ENCODE assay signal across 13 cellular contexts in the genomic region with DNA sequence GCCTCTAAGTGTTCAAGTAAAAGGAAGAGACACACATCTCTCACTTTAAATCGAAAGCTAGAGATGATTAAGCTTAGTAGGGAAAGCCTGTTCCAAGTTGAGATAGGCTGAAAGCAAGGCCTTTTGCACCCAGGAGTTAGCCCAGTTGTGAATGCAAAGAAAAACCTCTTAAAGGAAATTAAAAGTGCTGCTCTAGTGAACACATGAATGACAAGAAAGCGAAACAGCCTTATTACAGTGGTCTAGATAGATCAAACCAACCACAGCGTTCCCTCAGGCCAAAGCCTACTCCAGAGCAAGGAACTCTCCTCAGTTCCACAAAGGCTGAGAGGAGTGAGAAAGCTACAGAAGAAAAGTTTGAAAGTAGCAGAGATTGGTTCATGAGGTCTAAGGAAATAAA. TPM values are rescaled to one million over a fixed set of nuclear protein-coding genes. Genes with fewer than 3 reads are reported as not detected.
DNase-seq lines count a peak whose midpoint lies in the region; ATAC-seq and TF ChIP-seq lines count a peak whose summit lies in the region.
"Had no signal": no experiment of that assay in that cellular context is flagged by ENCODE, and none has a peak within 500 bp of the region (broad histone marks: within the 10 kb centered on the region; RNA-seq: fewer than 3 reads in every experiment).

No MANE protein-coding gene starts in this region.

- no peak for ATAC-seq in CD4-positive, CD25-positive, alpha-beta regulatory T cell (ENCODE audit: low read depth in 2 of 2)
- ATAC-seq in naive thymus-derived CD4-positive, alpha-beta T cell: no peak
- ATAC-seq in GM19467 (IDR thresholded peaks at IDR 0.05; ENCODE audit: unreplicated experiment) (no peak), HG02571 (IDR thresholded peaks at IDR 0.05; ENCODE audit: unreplicated experiment) (no peak)

- peaks cover 4% of the 10 kb centered on the region for H3K36me3 Mint-ChIP-seq in CD4-positive, CD25-positive, alpha-beta regulatory T cell
- H3K36me3 Mint-ChIP-seq in activated naive CD8-positive, alpha-beta T cell: peaks cover 3% of the 10 kb centered on the region
- peaks cover 0 to 6% (median 2%) of the 10 kb centered on the region in 5 donors for H3K36me3 Mint-ChIP-seq in naive thymus-derived CD4-positive, alpha-beta T cell

- H3K27ac Mint-ChIP-seq in CD4-positive, CD25-positive, alpha-beta regulatory T cell: peak overlapping the region in 2 of 3 donors; percentile 30 to 56
- no peak overlapping the region for H3K27ac Mint-ChIP-seq in activated naive CD8-positive, alpha-beta T cell
- H3K27ac Mint-ChIP-seq in naive thymus-derived CD4-positive, alpha-beta T cell: peak overlapping the region; percentile 38 to 90 (median 75)
- H3K27ac Mint-ChIP-seq: activated naive CD4-positive, alpha-beta T cell treated with anti-CD3 and anti-CD28 coated beads for 36 hours had no signal

- intact Hi-C loops in naive thymus-derived CD4-positive, alpha-beta T cell (cut with micrococcal nuclease): loop anchor here in 1 of 2 donors (10.0 kb wide), 1 partner anchor 786 kb away; no protein-coding TSS in a partner anchor
- intact Hi-C loops in left ventricle myocardium inferior (cut with micrococcal nuclease): no loop called here
- intact Hi-C loops in ascending aorta (cut with DNase I): no loop called here

- no peak for DNase-seq in CD4-positive, CD25-positive, alpha-beta regulatory T cell
- DNase-seq in GM12865 (ENCODE audit: low read depth): peak; percentile 56
- DNase-seq in naive thymus-derived CD4-positive, alpha-beta T cell: no peak
- DNase-seq in left ventricle myocardium inferior: no peak
- DNase-seq in ascending aorta (ENCODE audit: low spot score in 2 of 2): no peak

- no peak overlapping the region for H3K27ac ChIP-seq in CD4-positive, CD25-positive, alpha-beta regulatory T cell (ENCODE audit: insufficient read depth, low read length, poor library complexity, severe bottlenecking)
- H3K27ac ChIP-seq in naive thymus-derived CD4-positive, alpha-beta T cell (ENCODE audit: low read depth, low read length): peak overlapping the region; percentile 65
- H3K27ac ChIP-seq in left ventricle myocardium inferior (replicated peaks): no peak overlapping the region
- H3K27ac ChIP-seq in ascending aorta: no peak overlapping the region
- H3K27ac ChIP-seq: cardiac muscle cell had no signal

- no peaks in the 10 kb centered on the region for H3K27me3 ChIP-seq in CD4-positive, CD25-positive, alpha-beta regulatory T cell (ENCODE audit: control insufficient read depth, insufficient read depth, low read length)
- no peaks in the 10 kb centered on the region for H3K27me3 ChIP-seq in naive thymus-derived CD4-positive, alpha-beta T cell (ENCODE audit: control insufficient read depth in 2 of 2, insufficient read depth in 2 of 2, low read length in 2 of 2)
- H3K27me3 ChIP-seq in left ventricle myocardium inferior (ENCODE audit: low read depth) (no peaks in the 10 kb centered on the region), ascending aorta (no peaks in the 10 kb centered on the region)
- H3K27me3 ChIP-seq: cardiac muscle cell, uterus had no signal

- H3K27me3 Mint-ChIP-seq in CD4-positive, CD25-positive, alpha-beta regulatory T cell: peaks cover 14% of the 10 kb centered on the region
- H3K27me3 Mint-ChIP-seq in activated naive CD8-positive, alpha-beta T cell: no peaks in the 10 kb centered on the region
- H3K27me3 Mint-ChIP-seq in naive thymus-derived CD4-positive, alpha-beta T cell: peaks cover 0 to 2% (median 0%) of the 10 kb centered on the region in 5 donors

- no peak overlapping the region for H3K4me3 ChIP-seq in CD4-positive, CD25-positive, alpha-beta regulatory T cell (ENCODE audit: low read depth, low read length)
- H3K4me3 ChIP-seq in GM12865 (ENCODE audit: low read depth, low read length): no peak overlapping the region
- H3K4me3 ChIP-seq in naive thymus-derived CD4-positive, alpha-beta T cell (ENCODE audit: low read length): no peak overlapping the region
- H3K4me3 ChIP-seq in left ventricle myocardium inferior: no peak overlapping the region
- H3K4me3 ChIP-seq in ascending aorta: no peak overlapping the region

- H3K4me3 Mint-ChIP-seq in CD4-positive, CD25-positive, alpha-beta regulatory T cell: peak overlapping the region in 3 of 4 donors; percentile 86 to 93 (median 89)
- peak overlapping the region; percentile 94 for H3K4me3 Mint-ChIP-seq in activated naive CD8-positive, alpha-beta T cell
- peak overlapping the region; percentile 31 to 95 (median 90) for H3K4me3 Mint-ChIP-seq in naive thymus-derived CD4-positive, alpha-beta T cell

- peaks cover 5 to 20% (median 7%) of the 10 kb centered on the region in 4 donors for H3K4me1 Mint-ChIP-seq in CD4-positive, CD25-positive, alpha-beta regulatory T cell
- H3K4me1 Mint-ChIP-seq in activated naive CD8-positive, alpha-beta T cell (ENCODE audit: low read depth): peaks cover 18% of the 10 kb centered on the region
- peaks cover 6 to 20% (median 17%) of the 10 kb centered on the region in 7 donors for H3K4me1 Mint-ChIP-seq in naive thymus-derived CD4-positive, alpha-beta T cell

- peaks cover under 1 to 3% of the 10 kb centered on the region in 2 experiments for H3K9me3 ChIP-seq in CD4-positive, CD25-positive, alpha-beta regulatory T cell (ENCODE audit: control insufficient read depth in 2 of 2, low read length in 2 of 2)
- H3K9me3 ChIP-seq in naive thymus-derived CD4-positive, alpha-beta T cell (ENCODE audit: control insufficient read depth in 2 of 3, low read length in 3 of 3): no peaks in the 10 kb centered on the region
- H3K9me3 ChIP-seq in left ventricle myocardium inferior (replicated peaks): no peaks in the 10 kb centered on the region
- H3K9me3 ChIP-seq in ascending aorta: peaks cover 0 to 5% of the 10 kb centered on the region in 2 donors
- H3K9me3 ChIP-seq: lower lobe of right lung, uterus had no signal

- H3K4me1 ChIP-seq in CD4-positive, CD25-positive, alpha-beta regulatory T cell (ENCODE audit: control insufficient read depth, insufficient read depth, low read length, poor library complexity, severe bottlenecking): peaks cover 11% of the 10 kb centered on the region
- peaks cover 5 to 7% of the 10 kb centered on the region in 2 donors for H3K4me1 ChIP-seq in naive thymus-derived CD4-positive, alpha-beta T cell (ENCODE audit: control insufficient read depth in 2 of 2, insufficient read depth in 2 of 2, low read length in 2 of 2)
- peaks cover 18% of the 10 kb centered on the region for H3K4me1 ChIP-seq in left ventricle myocardium inferior
- peaks cover 10 to 21% of the 10 kb centered on the region in 2 donors for H3K4me1 ChIP-seq in ascending aorta
- H3K4me1 ChIP-seq: uterus had no signal

- peaks cover 0 to 2% (median 0%) of the 10 kb centered on the region in 7 donors for H3K9me3 Mint-ChIP-seq in CD4-positive, CD25-positive, alpha-beta regulatory T cell
- H3K9me3 Mint-ChIP-seq in activated naive CD8-positive, alpha-beta T cell (ENCODE audit: low read depth): peaks cover under 1% of the 10 kb centered on the region
- peaks cover 0 to 2% (median 0%) of the 10 kb centered on the region in 11 donors for H3K9me3 Mint-ChIP-seq in naive thymus-derived CD4-positive, alpha-beta T cell
- H3K9me3 Mint-ChIP-seq: activated naive CD4-positive, alpha-beta T cell treated with anti-CD3 and anti-CD28 coated beads for 36 hours had no signal

- no peak for TF ChIP-seq CTCF in GM12865 (IDR thresholded peaks at IDR 0.05; ENCODE audit: insufficient read depth, low read depth, low read length, missing control alignments)
- no peak for TF ChIP-seq CTCF in left ventricle myocardium inferior (IDR thresholded peaks at IDR 0.05; ENCODE audit: borderline replicate concordance)
- TF ChIP-seq CTCF in ascending aorta (IDR thresholded peaks at IDR 0.05): no peak

- CTCF ChIA-PET in naive thymus-derived CD4-positive, alpha-beta T cell (lab: Charles Lee): interaction anchor here (0.6 to 4.4 kb wide), 4 partner anchors 21 to 793 kb away, joined by 3 to 17 read pairs (median 4); no protein-coding TSS in a partner anchor

- H3K36me3 ChIP-seq in CD4-positive, CD25-positive, alpha-beta regulatory T cell (ENCODE audit: control insufficient read depth, insufficient read depth, low read length): no peaks in the 10 kb centered on the region
- H3K36me3 ChIP-seq in naive thymus-derived CD4-positive, alpha-beta T cell (ENCODE audit: control insufficient read depth in 2 of 3, insufficient read depth in 3 of 3, low read length in 3 of 3): no peaks in the 10 kb centered on the region
- H3K36me3 ChIP-seq in left ventricle myocardium inferior (no peaks in the 10 kb centered on the region), ascending aorta (no peaks in the 10 kb centered on the region)
- H3K36me3 ChIP-seq: cardiac muscle cell, lower lobe of right lung, uterus had no signal

- POLR2A ChIA-PET in naive thymus-derived CD4-positive, alpha-beta T cell (lab: Charles Lee): interaction anchor here (0.6 to 1.9 kb wide), 4 partner anchors 42 to 363 kb away, joined by 3 to 5 read pairs (median 4); partner anchors contain the start of gene CFAP298

RNA-seq across cellular contexts. Expression of gene TCP10L, which starts 14.9 kb away (rescaled TPM):
- total RNA-seq in CD4-positive, CD25-positive, alpha-beta regulatory T cell: 0.37 TPM
- 1 to 10 TPM in 1 of 4 donors, under 1 TPM in 3; 0.27 to 1.1 (median 0.46) TPM for polyA plus RNA-seq in CD4-positive, CD25-positive, alpha-beta regulatory T cell
- total RNA-seq in naive thymus-derived CD4-positive, alpha-beta T cell: 1 to 10 TPM in 1 of 5 experiments, under 1 TPM in 3, not detected in 1; 0.13 to 1.1 (median 0.54) TPM
- 1 to 10 TPM in 1 of 2 donors, under 1 TPM in 1; 0.28 to 1.4 TPM for polyA plus RNA-seq in naive thymus-derived CD4-positive, alpha-beta T cell
- total RNA-seq in left ventricle myocardium inferior: 3.0 TPM
- total RNA-seq in ascending aorta: 3.9 TPM
- total RNA-seq: H7 had no signal

RNA-seq across cellular contexts. Expression of gene CFAP298, which starts 41.7 kb away (rescaled TPM):
- 21.8 TPM for total RNA-seq in CD4-positive, CD25-positive, alpha-beta regulatory T cell
- 10 to 100 TPM; 49.1 to 62.1 (median 57.4) TPM for polyA plus RNA-seq in CD4-positive, CD25-positive, alpha-beta regulatory T cell
- total RNA-seq in naive thymus-derived CD4-positive, alpha-beta T cell: 10 to 100 TPM; 16.8 to 34.5 (median 31.3) TPM
- 10 to 100 TPM; 52.2 to 64.3 TPM for polyA plus RNA-seq in naive thymus-derived CD4-positive, alpha-beta T cell
- total RNA-seq in left ventricle myocardium inferior (20.2 TPM), ascending aorta (18.3 TPM)
